In genomic region chr10:91287276-91287675, GRCh38 we compare ENCODE assay signal across 25 cellular contexts.
DNase-seq lines count a peak whose midpoint lies in the region; ATAC-seq, FAIRE-seq and TF ChIP-seq lines count a peak whose summit lies in the region.
"Had no signal": no experiment of that assay in that cellular context is flagged by ENCODE, and none has a peak within 500 bp of the region (broad histone marks: within the 10 kb centered on the region; RNA-seq: fewer than 3 reads in every experiment).

No MANE protein-coding gene starts in this region.

- no peaks in the 10 kb centered on the region for H3K4me1 ChIP-seq in breast epithelium
- H3K4me1 ChIP-seq in stomach = peaks cover 5 to 27% (median 15%) of the 10 kb centered on the region in 4 donors

- H3K36me3 Mint-ChIP-seq in MCF 10A (ENCODE audit: insufficient read depth, unreplicated experiment) = no peaks in the 10 kb centered on the region
- H3K36me3 Mint-ChIP-seq: WTC11 had no signal

- H3K4me1 Mint-ChIP-seq in MCF 10A (ENCODE audit: insufficient read depth, unreplicated experiment) = no peaks in the 10 kb centered on the region
- H3K4me1 Mint-ChIP-seq: B cell, WTC11 had no signal

- H3K36me3 ChIP-seq in breast epithelium (no peaks in the 10 kb centered on the region), bronchial epithelial cell (ENCODE audit: control insufficient read depth, insufficient read depth, low read length) (no peaks in the 10 kb centered on the region), stomach (peaks cover 0 to 11% (median 0%) of the 10 kb centered on the region in 4 donors)

- no peak overlapping the region for H3K4me3 ChIP-seq in breast epithelium
- H3K4me3 ChIP-seq in bronchial epithelial cell (ENCODE audit: low read depth, low read length) = no peak overlapping the region
- H3K4me3 ChIP-seq in stomach = no peak overlapping the region
- H3K4me3 ChIP-seq: upper lobe of left lung had no signal

- TF ChIP-seq CTCF in MCF 10A (IDR thresholded peaks at IDR 0.05; ENCODE audit: unreplicated experiment) (no peak), breast epithelium (IDR thresholded peaks at IDR 0.05) (no peak), bronchial epithelial cell (IDR thresholded peaks at IDR 0.05; ENCODE audit: insufficient read depth, low read length, severe bottlenecking) (no peak), stomach (IDR thresholded peaks at IDR 0.05) (no peak)

- POLR2A ChIA-PET in MCF 10A (lab: Yijun Ruan, JAX) = interaction anchor here (0.6 kb wide), 1 partner anchor 390 kb away, joined by 4 read pairs; no protein-coding TSS in a partner anchor

- no peaks in the 10 kb centered on the region for H3K27me3 Mint-ChIP-seq in MCF 10A (ENCODE audit: insufficient read depth, unreplicated experiment)
- H3K27me3 Mint-ChIP-seq: B cell had no signal

- BruUV-seq in MCF 10A (replicated peaks; lab: Mats Ljungman, UMichigan) = no TSS peak

- H3K4me3 Mint-ChIP-seq in MCF 10A (ENCODE audit: unreplicated experiment) = no peak overlapping the region
- H3K4me3 Mint-ChIP-seq: B cell, WTC11 had no signal

- no peak for ATAC-seq in HG02938 (IDR thresholded peaks at IDR 0.05; ENCODE audit: unreplicated experiment)

- H3K27ac ChIP-seq in breast epithelium (no peak overlapping the region), stomach (no peak overlapping the region)
- H3K27ac ChIP-seq: HL-60, RWPE1, upper lobe of left lung had no signal

- no peak for FAIRE-seq in bronchial epithelial cell (lab: Jason Lieb, UNC)
- FAIRE-seq: A204.1, endometrium, H1 had no signal

- intact Hi-C loops in MCF 10A (cut with micrococcal nuclease) (no loop called here), breast epithelium (cut with DNase I; ENCODE audit: low total_unique reads) (no loop called here), stomach (cut with DNase I; ENCODE audit: low total_unique reads) (no loop called here)

- H3K27ac Mint-ChIP-seq in MCF 10A (ENCODE audit: low read depth, unreplicated experiment) = no peak overlapping the region
- H3K27ac Mint-ChIP-seq: B cell, WTC11 had no signal

- WGBS in stomach, 5 donors = 38 to 66% (median 55%) methylated on average over 4 of the region's 4 CpGs

- CTCF ChIA-PET in MCF 10A (lab: Yijun Ruan, JAX) = interaction anchor here (0.5 to 3.9 kb wide), 6 partner anchors 11 to 408 kb away, joined by 3 to 18 read pairs (median 4); no protein-coding TSS in a partner anchor

- no peaks in the 10 kb centered on the region for H3K27me3 ChIP-seq in breast epithelium
- H3K27me3 ChIP-seq in bronchial epithelial cell (ENCODE audit: control insufficient read depth, insufficient read depth, low read length) = no peaks in the 10 kb centered on the region
- H3K27me3 ChIP-seq in stomach = no peaks in the 10 kb centered on the region
- H3K27me3 ChIP-seq: upper lobe of left lung had no signal

- DNase-seq in MCF 10A (ENCODE audit: unreplicated experiment) (peak; percentile 18), breast epithelium (ENCODE audit: low spot score in 2 of 2) (no peak), bronchial epithelial cell (ENCODE audit: low read depth) (peak; percentile 18), lung microvascular endothelial cell (ENCODE audit: low read depth in 2 of 2) (peak; percentile 34 to 36), stomach (peak; percentile 46), NCI-H187 (lab: John Stamatoyannopoulos, UW) (no peak)
- no peak for DNase-seq in NK-92 treated with Interleukin-12 subunit alpha and Interleukin-12 subunit beta, amount 100 ng/mL, for 24 hours (lab: John Stamatoyannopoulos, UW)
- DNase-seq: activated CD4-positive, alpha-beta T cell treated with anti-CD3 and anti-CD28 coated beads, Interleukin-2, amount 50 U/mL, for 48 hours; activated gamma-delta T cell; cortex of kidney; DND-41; IMR-90; NCI-H1436 treated with DMSO at 0.1 percent for 48 hours; NCI-H2171; NCI-H526 treated with DMSO at 0.1 percent for 48 hours; stimulated activated CD4-positive, alpha-beta T cell treated with anti-CD3 and anti-CD28 coated beads, Interleukin-4, amount 100 ng/mL, for 1 hour; upper lobe of left lung had no signal

- TF ChIP-seq POLR2A in breast epithelium (IDR thresholded peaks at IDR 0.05) (no peak), stomach (IDR thresholded peaks at IDR 0.05) (no peak)

- H3K9me3 Mint-ChIP-seq in MCF 10A (ENCODE audit: unreplicated experiment) = no peaks in the 10 kb centered on the region
- H3K9me3 Mint-ChIP-seq: WTC11 had no signal

- TF ChIP-seq EP300 in stomach (IDR thresholded peaks at IDR 0.05) = no peak

- no peaks in the 10 kb centered on the region for H3K9me3 ChIP-seq in breast epithelium
- H3K9me3 ChIP-seq in stomach = no peaks in the 10 kb centered on the region
- H3K9me3 ChIP-seq: upper lobe of left lung had no signal

Comparison
In these comparisons a context has a peak if more than half of its experiments do, and no peak if none do; other contexts are left out.
1. DNase-seq: peak in MCF 10A (single experiment), bronchial epithelial cell (single experiment), lung microvascular endothelial cell (2 of 2) and stomach (single experiment); none in breast epithelium (0 of 2), NCI-H187 (0 of 2) and NK-92 treated with Interleukin-12 subunit alpha and Interleukin-12 subunit beta, amount 100 ng/mL, for 24 hours (single experiment).